ENCODE assay signal across 2 cellular contexts in genomic region chr18:227374-227773, GRCh38.
A peak's percentile ranks its signal among the peaks of the same experiment; 100 is the strongest.
TF ChIP-seq lines count a peak whose summit lies in the region.

No MANE protein-coding gene starts in this region.

TF ChIP-seq in IMR-90, 13 proteins besides CTCF, POLR2A, EP300 and RAD21:
- no peak for TF ChIP-seq MAFK (IDR thresholded peaks at IDR 0.05; ENCODE audit: low read depth, low read length)
- peak; percentile 56; the same call in 1 of the 2 replicates for TF ChIP-seq CEBPB (IDR thresholded peaks at IDR 0.05; ENCODE audit: low read depth, low read length)

TF ChIP-seq in K562, 482 proteins besides CTCF, POLR2A, EP300 and RAD21:
- TF ChIP-seq ZBTB5 (IDR thresholded peaks at IDR 0.05) (no peak), SOX6 (IDR thresholded peaks at IDR 0.05) (peak; percentile 25; the same call in 1 of the 2 replicates), ZNF212 (CRISPR knock-in tag; IDR thresholded peaks at IDR 0.05) (no peak), ZBTB8A (IDR thresholded peaks at IDR 0.05; ENCODE audit: partially characterized antibody) (no peak), ZBTB12 (CRISPR knock-in tag; IDR thresholded peaks at IDR 0.05) (no peak), ZNF436 (CRISPR knock-in tag; IDR thresholded peaks at IDR 0.05) (no peak), FOXJ2 (tag; IDR thresholded peaks at IDR 0.05) (0 out of 2 replicates have a peak, but pooled peaks have one; percentile 37), E2F6 (IDR thresholded peaks at IDR 0.05; ENCODE audit: borderline replicate concordance in 1 of 2, extremely low read depth in 1 of 2, insufficient read depth in 1 of 2, insufficient read length in 1 of 2, low read depth in 1 of 2, low read length in 1 of 2, poor library complexity in 1 of 2, severe bottlenecking in 1 of 2) (no peak), EHMT2 (IDR thresholded peaks at IDR 0.05) (no peak), BHLHE40 (IDR thresholded peaks at IDR 0.05; ENCODE audit: low read length) (no peak), ZBTB40 (IDR thresholded peaks at IDR 0.05) (no peak), ZBTB40 (CRISPR knock-in tag; IDR thresholded peaks at IDR 0.05) (no peak), MXD1 (CRISPR knock-in tag; IDR thresholded peaks at IDR 0.05; ENCODE audit: borderline replicate concordance, poor library complexity, severe bottlenecking) (no peak), PHTF2 (CRISPR knock-in tag; IDR thresholded peaks at IDR 0.05) (no peak), C11orf30 (IDR thresholded peaks at IDR 0.05; ENCODE audit: low read depth) (no peak), STAT5A (IDR thresholded peaks at IDR 0.05; ENCODE audit: borderline replicate concordance, low read length) (no peak), NFRKB (IDR thresholded peaks at IDR 0.05; ENCODE audit: low read depth) (no peak), MTA3 (IDR thresholded peaks at IDR 0.05; ENCODE audit: borderline replicate concordance) (no peak), SREBF2 (CRISPR knock-in tag; IDR thresholded peaks at IDR 0.05) (no peak), L3MBTL2 (IDR thresholded peaks at IDR 0.05) (no peak), CEBPG (CRISPR knock-in tag; IDR thresholded peaks at IDR 0.05) (0 out of 2 replicates have a peak, but pooled peaks have one; percentile 18), CEBPG (tag; conservative IDR thresholded peaks at IDR 0.05 in 1 of 2, IDR thresholded peaks at IDR 0.05 in 1 of 2) (peak; percentile 83 to 86), ZNF311 (CRISPR knock-in tag; IDR thresholded peaks at IDR 0.05) (no peak), GATAD2B (IDR thresholded peaks at IDR 0.05; ENCODE audit: borderline replicate concordance) (no peak), ESRRA (IDR thresholded peaks at IDR 0.05; ENCODE audit: borderline replicate concordance, low read depth) (peak; percentile 95), REST (CRISPR knock-in tag; IDR thresholded peaks at IDR 0.05; ENCODE audit: low read depth) (no peak), ATF3 (IDR thresholded peaks at IDR 0.05) (peak; percentile 73), ATF3 (CRISPR knock-in tag; conservative IDR thresholded peaks at IDR 0.05) (no peak), RERE (CRISPR knock-in tag; IDR thresholded peaks at IDR 0.05; ENCODE audit: borderline replicate concordance) (no peak), NELFE (IDR thresholded peaks at IDR 0.05; ENCODE audit: insufficient read depth, insufficient read length) (no peak), CEBPB (tag; IDR thresholded peaks at IDR 0.05) (peak; percentile 69)
